In genomic region chr2:191665286-191665685, GRCh38 we compare ENCODE assay signal across 11 cellular contexts. TPM values are rescaled to one million over a fixed set of nuclear protein-coding genes. Genes with fewer than 3 reads are reported as not detected.
DNase-seq lines count a peak whose midpoint lies in the region; ATAC-seq, FAIRE-seq and TF ChIP-seq lines count a peak whose summit lies in the region.
"Had no signal": no experiment of that assay in that cellular context is flagged by ENCODE, and none has a peak within 500 bp of the region (broad histone marks: within the 10 kb centered on the region; RNA-seq: fewer than 3 reads in every experiment).

No MANE protein-coding gene starts in this region.

- H3K27ac Mint-ChIP-seq in activated T-helper 1 cell treated with anti-CD3 and anti-CD28 coated beads, Interleukin-12 subunit alpha, Interleukin-12 subunit beta, Interleukin-2, Interleukin-4 antibody, amounts not matched to agents 30 ng/mL and 10 ng/mL and 1 ng/mL, durations not matched to agents 14 hours and 24 hours and 36 hours: peak overlapping the region; percentile 14
- H3K27ac Mint-ChIP-seq: activated CD8-positive, alpha-beta T cell treated with anti-CD3 and anti-CD28 coated beads, Interleukin-2, amount 10 ng/mL, durations not matched to agents 7 days and 5 days had no signal

- H3K4me2 ChIP-seq in keratinocyte (ENCODE audit: control insufficient read depth, extremely low read depth, insufficient read depth, low read depth, low read length): peak overlapping the region; percentile 2

- peak; percentile 84 for FAIRE-seq in HTR-8/SVneo (lab: Jason Lieb, UNC)
- FAIRE-seq in keratinocyte (lab: Jason Lieb, UNC): peak; percentile 98

- H3K4me1 ChIP-seq in keratinocyte (ENCODE audit: control insufficient read depth, extremely low read depth, insufficient read depth, low read length) (peaks cover 9% of the 10 kb centered on the region), psoas muscle (no peaks in the 10 kb centered on the region)

- H3K79me2 ChIP-seq in keratinocyte (ENCODE audit: control insufficient read depth, insufficient read depth, low read length): no peaks in the 10 kb centered on the region

- peaks cover 3% of the 10 kb centered on the region for H3K36me3 Mint-ChIP-seq in activated T-helper 1 cell treated with anti-CD3 and anti-CD28 coated beads, Interleukin-12 subunit alpha, Interleukin-12 subunit beta, Interleukin-2, Interleukin-4 antibody, amounts not matched to agents 30 ng/mL and 10 ng/mL and 1 ng/mL, durations not matched to agents 14 hours and 24 hours and 36 hours (ENCODE audit: low read depth)

- peak; percentile 74 for DNase-seq in Daoy (ENCODE audit: low read depth)
- DNase-seq in HTR-8/SVneo (ENCODE audit: insufficient read length, low spot score): no peak
- no peak for DNase-seq in activated T-helper 1 cell treated with anti-CD3 and anti-CD28 coated beads, Interleukin-12 subunit alpha, Interleukin-12 subunit beta, Interleukin-2, Interleukin-4 antibody, amounts not matched to agents 30 ng/mL and 10 ng/mL and 1 ng/mL, durations not matched to agents 14 hours and 24 hours and 36 hours (ENCODE audit: low spot score)
- DNase-seq in keratinocyte (ENCODE audit: low read depth, low spot score): no peak
- no peak for DNase-seq in NCI-H345 (lab: John Stamatoyannopoulos, UW)
- DNase-seq in NCI-H2196 (lab: John Stamatoyannopoulos, UW; ENCODE audit: unreplicated experiment): no peak
- no peak for DNase-seq in psoas muscle
- no peak for DNase-seq in SK-N-DZ (ENCODE audit: low spot score)
- DNase-seq: activated CD8-positive, alpha-beta T cell treated with anti-CD3 and anti-CD28 coated beads, Interleukin-2, amount 10 ng/mL, durations not matched to agents 7 days and 5 days; effector memory CD4-positive, alpha-beta T cell; NCI-H146 had no signal

- intact Hi-C loops in activated T-helper 1 cell treated with anti-CD3 and anti-CD28 coated beads, Interleukin-12 subunit alpha, Interleukin-12 subunit beta, Interleukin-2, Interleukin-4 antibody, amounts not matched to agents 30 ng/mL and 10 ng/mL and 1 ng/mL, durations not matched to agents 14 hours and 24 hours and 36 hours (cut with micrococcal nuclease): loop anchor here (1.0 kb wide), 1 partner anchor 8 kb away; no protein-coding TSS in a partner anchor
- intact Hi-C loops in psoas muscle (cut with DNase I): no loop called here

- H3K36me3 ChIP-seq in keratinocyte (ENCODE audit: control insufficient read depth in 2 of 2, extremely low read depth in 1 of 2, insufficient read depth in 2 of 2, low read length in 2 of 2) (no peaks in the 10 kb centered on the region), psoas muscle (ENCODE audit: insufficient read depth in 1 of 2, low read depth in 1 of 2) (no peaks in the 10 kb centered on the region)

- H3K9ac ChIP-seq in keratinocyte (ENCODE audit: control insufficient read depth, extremely low read depth, insufficient read depth, low read length): no peak overlapping the region

- peak overlapping the region; percentile 59 for H2AFZ ChIP-seq in keratinocyte (ENCODE audit: control insufficient read depth, low read length)

- no peaks in the 10 kb centered on the region for H3K9me3 ChIP-seq in keratinocyte (ENCODE audit: control insufficient read depth, low read depth, low read length)
- H3K9me3 ChIP-seq in psoas muscle: no peaks in the 10 kb centered on the region

- no peak overlapping the region for H3K4me3 Mint-ChIP-seq in activated T-helper 1 cell treated with anti-CD3 and anti-CD28 coated beads, Interleukin-12 subunit alpha, Interleukin-12 subunit beta, Interleukin-2, Interleukin-4 antibody, amounts not matched to agents 30 ng/mL and 10 ng/mL and 1 ng/mL, durations not matched to agents 14 hours and 24 hours and 36 hours
- H3K4me3 Mint-ChIP-seq: activated CD8-positive, alpha-beta T cell treated with anti-CD3 and anti-CD28 coated beads, Interleukin-2, amount 10 ng/mL, durations not matched to agents 7 days and 5 days had no signal

- H3K4me3 ChIP-seq in keratinocyte (ENCODE audit: control insufficient read depth in 2 of 3, extremely low read depth in 1 of 3, insufficient read depth in 2 of 3, low read depth in 1 of 3, low read length in 3 of 3) (no peak overlapping the region), psoas muscle (no peak overlapping the region)

- H4K20me1 ChIP-seq in keratinocyte (ENCODE audit: control insufficient read depth, extremely low read depth, insufficient read depth, low read length): no peaks in the 10 kb centered on the region

- H3K27me3 Mint-ChIP-seq in activated T-helper 1 cell treated with anti-CD3 and anti-CD28 coated beads, Interleukin-12 subunit alpha, Interleukin-12 subunit beta, Interleukin-2, Interleukin-4 antibody, amounts not matched to agents 30 ng/mL and 10 ng/mL and 1 ng/mL, durations not matched to agents 14 hours and 24 hours and 36 hours (ENCODE audit: insufficient read depth): no peaks in the 10 kb centered on the region

- no peak overlapping the region for H3K27ac ChIP-seq in keratinocyte (ENCODE audit: control insufficient read depth, insufficient read depth, low read length)
- H3K27ac ChIP-seq in psoas muscle: no peak overlapping the region

- peaks cover 9% of the 10 kb centered on the region for H3K9me3 Mint-ChIP-seq in activated T-helper 1 cell treated with anti-CD3 and anti-CD28 coated beads, Interleukin-12 subunit alpha, Interleukin-12 subunit beta, Interleukin-2, Interleukin-4 antibody, amounts not matched to agents 30 ng/mL and 10 ng/mL and 1 ng/mL, durations not matched to agents 14 hours and 24 hours and 36 hours

- no peak for ATAC-seq in psoas muscle
- ATAC-seq: activated CD8-positive, alpha-beta T cell treated with anti-CD3 and anti-CD28 coated beads, Interleukin-2, amount 10 ng/mL, durations not matched to agents 7 days and 5 days had no signal

- peaks cover 36% of the 10 kb centered on the region for H3K4me1 Mint-ChIP-seq in activated T-helper 1 cell treated with anti-CD3 and anti-CD28 coated beads, Interleukin-12 subunit alpha, Interleukin-12 subunit beta, Interleukin-2, Interleukin-4 antibody, amounts not matched to agents 30 ng/mL and 10 ng/mL and 1 ng/mL, durations not matched to agents 14 hours and 24 hours and 36 hours (ENCODE audit: low read depth)

- TF ChIP-seq CTCF in keratinocyte (optimal IDR thresholded peaks at IDR 0.05 in 1 of 3, IDR thresholded peaks at IDR 0.05 in 1 of 3, conservative IDR thresholded peaks at IDR 0.05 in 1 of 3; ENCODE audit: extremely low read depth in 1 of 3, insufficient read depth in 2 of 3, low read length in 3 of 3) (no peak), psoas muscle (IDR thresholded peaks at IDR 0.05) (no peak)

- H3K27me3 ChIP-seq in keratinocyte (ENCODE audit: control insufficient read depth, extremely low read depth, insufficient read depth, low read length): no peaks in the 10 kb centered on the region
- H3K27me3 ChIP-seq in psoas muscle (ENCODE audit: insufficient read depth in 3 of 3, low read length in 2 of 3): no peaks in the 10 kb centered on the region

- no peaks in the 10 kb centered on the region for H3K9me1 ChIP-seq in keratinocyte (ENCODE audit: control insufficient read depth, extremely low read depth, insufficient read depth, low read length)

- dilution Hi-C loops in keratinocyte (cut with MboI; ENCODE audit: extremely low pct_ligation_motif_present, low sequenced_read_pairs): no loop called here

RNA-seq across cellular contexts. Expression of gene NABP1, which starts 12.7 kb away (rescaled TPM):
- total RNA-seq in Daoy (2014; rRNA removed; shearing (Covaris generic)): 25.8 and 31.1 TPM in 2 replicates
- 51.0 and 58.4 TPM in 2 replicates for total RNA-seq in activated T-helper 1 cell treated with anti-CD3 and anti-CD28 coated beads, Interleukin-12 subunit alpha, Interleukin-12 subunit beta, Interleukin-2, Interleukin-4 antibody, amounts not matched to agents 30 ng/mL and 10 ng/mL and 1 ng/mL, durations not matched to agents 14 hours and 24 hours and 36 hours
- polyA plus RNA-seq in keratinocyte: 18.4 to 29.3 TPM (median 22.8 TPM) in 3 replicates
- polyA plus RNA-seq in keratinocyte (2011; ENCODE audit: low read depth): 29.0 TPM
- polyA plus RNA-seq in keratinocyte (2011; cell fraction: cytosol; rRNA removed): 9.9 and 14.9 TPM in 2 replicates
- polyA plus RNA-seq in keratinocyte (2011; cell fraction: nucleus; rRNA removed): 56.3 and 69.3 TPM in 2 replicates
- 21.3 and 25.4 TPM in 2 replicates for polyA plus RNA-seq in keratinocyte (2012; ENCODE audit: low replicate concordance)
- polyA minus RNA-seq in keratinocyte: 5.5 to 50.9 TPM (median 24.0 TPM) in 3 replicates
- 16.3 TPM for polyA minus RNA-seq in keratinocyte (2011; cell fraction: cytosol; rRNA and poly(A)+ RNA removed)
- polyA minus RNA-seq in keratinocyte (2011; cell fraction: nucleus; rRNA and poly(A)+ RNA removed): 45.1 and 82.4 TPM in 2 replicates
- total RNA-seq in psoas muscle: 10 to 100 TPM in 2 of 4 donors, 1 to 10 TPM in 2; 7.2 to 41.6 (median 10.5) TPM
- polyA plus RNA-seq in psoas muscle: 10 to 100 TPM in 1 of 3 donors, 1 to 10 TPM in 2; 4.0 to 36.0 (median 5.3) TPM
- polyA plus RNA-seq in SK-N-DZ (2014; cell fraction: cytosol; rRNA removed): 1.0 and 2.0 TPM in 2 replicates
- polyA plus RNA-seq in SK-N-DZ (2014; cell fraction: nucleus; rRNA removed): 5.0 and 6.6 TPM in 2 replicates
